Comparison of ENCODE assay signal across 13 cellular contexts in genomic region chr11:118938491-118939411, GRCh38. TPM values are rescaled to one million over a fixed set of nuclear protein-coding genes. Genes with fewer than 3 reads are reported as not detected.
DNase-seq lines count a peak whose midpoint lies in the region; ATAC-seq, FAIRE-seq and TF ChIP-seq lines count a peak whose summit lies in the region.
"Had no signal": no experiment of that assay in that cellular context is flagged by ENCODE, and none has a peak within 500 bp of the region (broad histone marks: within the 10 kb centered on the region; RNA-seq: fewer than 3 reads in every experiment).

No MANE protein-coding gene starts in this region.

- no peaks in the 10 kb centered on the region for H3K9me3 Mint-ChIP-seq in activated CD8-positive, alpha-beta T cell treated with anti-CD3 and anti-CD28 coated beads for 36 hours

- ATAC-seq in HepG2 (peak; percentile 66), right lobe of liver (no peak), heart right ventricle (no peak)
- no peak for ATAC-seq in activated CD8-positive, alpha-beta T cell treated with anti-CD3 and anti-CD28 coated beads for 36 hours
- ATAC-seq: body of pancreas had no signal

- peak; percentile 72 for DNase-seq in HepG2 (ENCODE audit: low spot score)
- no peak for DNase-seq in right lobe of liver
- DNase-seq in activated CD8-positive, alpha-beta T cell treated with anti-CD3 and anti-CD28 coated beads for 36 hours: no peak
- DNase-seq in islet precursor cell: peak; percentile 72
- peak; percentile 60 for DNase-seq in urothelium cell line (ENCODE audit: low spot score)
- DNase-seq in AML-193 (lab: John Stamatoyannopoulos, UW): no peak
- DNase-seq in heart right ventricle: no peak
- no peak for DNase-seq in SIG-M5 (lab: John Stamatoyannopoulos, UW)
- DNase-seq: body of pancreas, foreskin melanocyte, midbrain, NCI-H1694 treated with DMSO at 0.1 percent for 48 hours, RPMI8226 had no signal

- no peak for TF ChIP-seq EP300 in HepG2 (IDR thresholded peaks at IDR 0.05; ENCODE audit: low read depth in 2 of 2, low read length in 2 of 2)
- TF ChIP-seq EP300 in HepG2 (CRISPR knock-in tag; IDR thresholded peaks at IDR 0.05; ENCODE audit: borderline replicate concordance): no peak

- POLR2A ChIA-PET in HepG2 (lab: Yijun Ruan, JAX): no interaction called here
- POLR2A ChIA-PET in activated CD8-positive, alpha-beta T cell treated with anti-CD3 and anti-CD28 coated beads for 36 hours (lab: Charles Lee): interaction anchor here (1.0 to 2.9 kb wide), 4 partner anchors 9 to 146 kb away, joined by 3 to 32 read pairs (median 4); partner anchors contain the start of gene BCL9L

- H3K27ac ChIP-seq in HepG2 (ENCODE audit: extremely low read length, insufficient read depth, low read length) (no peak overlapping the region), right lobe of liver (no peak overlapping the region), heart right ventricle (no peak overlapping the region)
- H3K27ac ChIP-seq: body of pancreas had no signal

- no peak for TF ChIP-seq CTCF in HepG2 (CRISPR knock-in tag; IDR thresholded peaks at IDR 0.05)
- TF ChIP-seq CTCF in right lobe of liver (IDR thresholded peaks at IDR 0.05): no peak
- no peak for TF ChIP-seq CTCF in activated CD8-positive, alpha-beta T cell treated with anti-CD3 and anti-CD28 coated beads for 36 hours (IDR thresholded peaks at IDR 0.05)
- no peak for TF ChIP-seq CTCF in heart right ventricle (IDR thresholded peaks at IDR 0.05)

- no peak overlapping the region for H3K4me2 ChIP-seq in HepG2 (ENCODE audit: low read depth, low read length)

- CTCF ChIA-PET in HepG2 (lab: Yijun Ruan, JAX; ENCODE audit: low intra/inter-chr PET ratio, low total read pairs): no interaction called here
- CTCF ChIA-PET in activated CD8-positive, alpha-beta T cell treated with anti-CD3 and anti-CD28 coated beads for 36 hours (lab: Charles Lee): interaction anchor here (1.1 to 2.9 kb wide), 5 partner anchors 10 to 249 kb away, joined by 3 to 37 read pairs (median 3); no protein-coding TSS in a partner anchor

- no peaks in the 10 kb centered on the region for H4K20me1 ChIP-seq in HepG2 (ENCODE audit: insufficient read depth, low read length)

- no peaks in the 10 kb centered on the region for H3K36me3 ChIP-seq in HepG2 (replicated peaks in 1 of 2; ENCODE audit: control insufficient read depth in 1 of 2, insufficient read depth in 2 of 2, low read length in 2 of 2)
- no peaks in the 10 kb centered on the region for H3K36me3 ChIP-seq in right lobe of liver
- no peaks in the 10 kb centered on the region for H3K36me3 ChIP-seq in heart right ventricle

- no peaks in the 10 kb centered on the region for H3K27me3 Mint-ChIP-seq in activated CD8-positive, alpha-beta T cell treated with anti-CD3 and anti-CD28 coated beads for 36 hours

- BruUV-seq in HepG2 (replicated peaks; lab: Mats Ljungman, UMichigan): no TSS peak

- WGBS in HepG2 (ENCODE audit: low lambda C conversion rate): 12% methylated on average over 11 of the region's 11 CpGs
- WGBS in right lobe of liver (ENCODE audit: insufficient coverage, low coverage, low lambda C conversion rate, missing lambda C conversion rate): 49% methylated on average over 8 of the region's 11 CpGs
- 76 to 79% methylated on average over 11 of the region's 11 CpGs for WGBS in heart right ventricle, 2 donors

- no peaks in the 10 kb centered on the region for H3K79me2 ChIP-seq in HepG2 (ENCODE audit: insufficient read depth, low read length)

- peaks cover 39% of the 10 kb centered on the region for H3K4me1 Mint-ChIP-seq in activated CD8-positive, alpha-beta T cell treated with anti-CD3 and anti-CD28 coated beads for 36 hours (ENCODE audit: low read depth)

- no peak overlapping the region for H3K4me3 Mint-ChIP-seq in activated CD8-positive, alpha-beta T cell treated with anti-CD3 and anti-CD28 coated beads for 36 hours

- H3K4me3 ChIP-seq in HepG2 (replicated peaks in 1 of 3; ENCODE audit: insufficient read depth in 1 of 3, low read depth in 2 of 3, low read length in 3 of 3) (no peak overlapping the region), right lobe of liver (no peak overlapping the region), heart right ventricle (no peak overlapping the region)
- H3K4me3 ChIP-seq: body of pancreas had no signal

- in situ Hi-C loops in HepG2 (cut with HindIII; ENCODE audit: extremely low pct_ligation_motif_present, low pct_unique_long_range_greater_than_20kb): no loop called here

- peak overlapping the region; percentile 1 for H3K27ac Mint-ChIP-seq in activated CD8-positive, alpha-beta T cell treated with anti-CD3 and anti-CD28 coated beads for 36 hours

- TF ChIP-seq POLR2A in HepG2 (IDR thresholded peaks at IDR 0.05; ENCODE audit: insufficient read depth in 1 of 2, low read depth in 2 of 2, low read length in 2 of 2) (no peak), right lobe of liver (IDR thresholded peaks at IDR 0.05) (no peak)

- H3K27me3 ChIP-seq in HepG2 (ENCODE audit: control insufficient read depth in 1 of 2, insufficient read depth in 2 of 2, low read length in 2 of 2) (peaks cover 0 to 19% of the 10 kb centered on the region in 2 experiments; a peak in 2 of 5 replicates), right lobe of liver (no peaks in the 10 kb centered on the region), heart right ventricle (peaks cover 0 to 9% (median 4%) of the 10 kb centered on the region in 7 donors)
- H3K27me3 ChIP-seq: body of pancreas had no signal

- intact Hi-C loops in HepG2 (cut with micrococcal nuclease; ENCODE audit: unreplicated experiment) (no loop called here), right lobe of liver (cut with DNase I) (no loop called here), heart right ventricle (cut with DNase I) (loop anchor here in 4 of 10 donors (5.0 to 10.0 kb wide), 4 partner anchors 36 to 144 kb away; partner anchors contain the start of gene DDX6 (in 1 of the 4))
- intact Hi-C loops in activated CD8-positive, alpha-beta T cell treated with anti-CD3 and anti-CD28 coated beads for 36 hours (cut with micrococcal nuclease): no loop called here

- no peak for TF ChIP-seq RAD21 in HepG2 (CRISPR knock-in tag; IDR thresholded peaks at IDR 0.05)

- H2AFZ ChIP-seq in HepG2 (ENCODE audit: low read length): no peak overlapping the region

- FAIRE-seq in HepG2 (lab: Jason Lieb, UNC) (no peak), urothelium cell line (lab: Jason Lieb, UNC) (peak; percentile 61)

- H3K9me3 ChIP-seq in HepG2 (ENCODE audit: low read length): no peaks in the 10 kb centered on the region
- no peaks in the 10 kb centered on the region for H3K9me3 ChIP-seq in right lobe of liver
- H3K9me3 ChIP-seq in heart right ventricle: no peaks in the 10 kb centered on the region
- H3K9me3 ChIP-seq: body of pancreas had no signal

- H3K4me1 ChIP-seq in HepG2 (ENCODE audit: insufficient read depth, low read length) (peaks cover 32% of the 10 kb centered on the region), right lobe of liver (no peaks in the 10 kb centered on the region), heart right ventricle (peaks cover 0 to 13% (median 3%) of the 10 kb centered on the region in 9 donors)

- H3K9ac ChIP-seq in HepG2 (ENCODE audit: insufficient read depth, low read depth, low read length): no peak overlapping the region

- no peaks in the 10 kb centered on the region for H3K36me3 Mint-ChIP-seq in activated CD8-positive, alpha-beta T cell treated with anti-CD3 and anti-CD28 coated beads for 36 hours (ENCODE audit: low read depth)

RNA-seq across cellular contexts. Expression of gene BCL9L, which starts 13.0 kb away (rescaled TPM):
- total RNA-seq in HepG2 (2016; rRNA removed; fragmentation: Illumina TruSeq; extraction: Trizol): 3.7 and 5.5 TPM in 2 replicates
- 1.4 and 2.2 TPM in 2 replicates for total RNA-seq in HepG2 (2016; cell fraction: cytosol; rRNA removed; fragmentation: Illumina TruSeq; extraction: Trizol; ENCODE audit: low read depth)
- total RNA-seq in HepG2 (2016; cell fraction: insoluble cytoplasmic fraction; rRNA removed; fragmentation: Illumina TruSeq; extraction: Trizol): 3.5 and 4.0 TPM in 2 replicates
- 3.8 and 4.9 TPM in 2 replicates for total RNA-seq in HepG2 (2016; cell fraction: membrane; rRNA removed; fragmentation: Illumina TruSeq; extraction: Trizol)
- total RNA-seq in HepG2 (2016; cell fraction: nucleus; rRNA removed; fragmentation: Illumina TruSeq; extraction: Trizol): 9.3 and 12.2 TPM in 2 replicates
- 4.1 and 4.5 TPM in 2 replicates for polyA plus RNA-seq in HepG2 (2011; rRNA removed)
- polyA plus RNA-seq in HepG2 (2011; cell fraction: cytosol; rRNA removed): 1.1 and 1.9 TPM in 2 replicates
- polyA plus RNA-seq in HepG2 (2011; cell fraction: nucleus; rRNA removed): 7.0 and 13.4 TPM in 2 replicates
- 10.4 and 11.2 TPM in 2 replicates for polyA plus RNA-seq in HepG2 (2012)
- 0.58 and 0.67 TPM in 2 replicates for polyA plus RNA-seq in HepG2 (2016; cell fraction: cytosol; fragmentation: Illumina TruSeq; extraction: Trizol; ENCODE audit: low read depth)
- 9.7 and 15.0 TPM in 2 replicates for polyA plus RNA-seq in HepG2 (2016; cell fraction: insoluble cytoplasmic fraction; fragmentation: Illumina TruSeq; extraction: Trizol; ENCODE audit: low read depth)
- polyA plus RNA-seq in HepG2 (2016; cell fraction: membrane; fragmentation: Illumina TruSeq; extraction: Trizol; ENCODE audit: low read depth): 1.5 and 1.9 TPM in 2 replicates
- 21.7 and 33.9 TPM in 2 replicates for polyA plus RNA-seq in HepG2 (2016; cell fraction: nucleus; fragmentation: Illumina TruSeq; extraction: Trizol; ENCODE audit: insufficient read depth, low read depth)
- polyA minus RNA-seq in HepG2 (2011; rRNA and poly(A)+ RNA removed; ENCODE audit: low replicate concordance): 4.8 and 11.8 TPM in 2 replicates
- 6.2 and 6.8 TPM in 2 replicates for polyA minus RNA-seq in HepG2 (2011; cell fraction: cytosol; rRNA and poly(A)+ RNA removed)
- polyA minus RNA-seq in HepG2 (2011; cell fraction: nucleus; rRNA and poly(A)+ RNA removed): 5.5 and 6.5 TPM in 2 replicates
- 10 to 100 TPM; 10.2 to 22.5 (median 19.8) TPM for total RNA-seq in right lobe of liver
- total RNA-seq in activated CD8-positive, alpha-beta T cell treated with anti-CD3 and anti-CD28 coated beads for 36 hours: 10 to 100 TPM; 35.9 to 38.8 TPM
- 10 to 100 TPM; 29.4 to 57.7 (median 40.8) TPM for total RNA-seq in heart right ventricle
- polyA plus RNA-seq in heart right ventricle: 10 to 100 TPM; 24.0 to 24.2 TPM

RNA-seq across cellular contexts. Expression of gene UPK2, which starts 17.3 kb away (rescaled TPM):
- not detected in 2 replicates for total RNA-seq in HepG2 (2016; rRNA removed; fragmentation: Illumina TruSeq; extraction: Trizol)
- not detected in 2 replicates for total RNA-seq in HepG2 (2016; cell fraction: cytosol; rRNA removed; fragmentation: Illumina TruSeq; extraction: Trizol; ENCODE audit: low read depth)
- not detected in 2 replicates for total RNA-seq in HepG2 (2016; cell fraction: insoluble cytoplasmic fraction; rRNA removed; fragmentation: Illumina TruSeq; extraction: Trizol)
- total RNA-seq in HepG2 (2016; cell fraction: membrane; rRNA removed; fragmentation: Illumina TruSeq; extraction: Trizol): not detected in 2 replicates
- total RNA-seq in HepG2 (2016; cell fraction: nucleus; rRNA removed; fragmentation: Illumina TruSeq; extraction: Trizol): not detected in 2 replicates
- polyA plus RNA-seq in HepG2 (2011; rRNA removed): not detected in 2 replicates
- polyA plus RNA-seq in HepG2 (2011; cell fraction: cytosol; rRNA removed): not detected in 2 replicates
- not detected in 2 replicates for polyA plus RNA-seq in HepG2 (2011; cell fraction: nucleus; rRNA removed)
- not detected in 2 replicates for polyA plus RNA-seq in HepG2 (2012)
- not detected in 2 replicates for polyA plus RNA-seq in HepG2 (2016; cell fraction: cytosol; fragmentation: Illumina TruSeq; extraction: Trizol; ENCODE audit: low read depth)
- polyA plus RNA-seq in HepG2 (2016; cell fraction: insoluble cytoplasmic fraction; fragmentation: Illumina TruSeq; extraction: Trizol; ENCODE audit: low read depth): not detected in 2 replicates
- polyA plus RNA-seq in HepG2 (2016; cell fraction: membrane; fragmentation: Illumina TruSeq; extraction: Trizol; ENCODE audit: low read depth): not detected in 2 replicates
- polyA plus RNA-seq in HepG2 (2016; cell fraction: nucleus; fragmentation: Illumina TruSeq; extraction: Trizol; ENCODE audit: insufficient read depth, low read depth): not detected in 2 replicates
- polyA minus RNA-seq in HepG2 (2011; rRNA and poly(A)+ RNA removed; ENCODE audit: low replicate concordance): not detected in 2 replicates
- not detected in 2 replicates for polyA minus RNA-seq in HepG2 (2011; cell fraction: cytosol; rRNA and poly(A)+ RNA removed)
- not detected in 2 replicates for polyA minus RNA-seq in HepG2 (2011; cell fraction: nucleus; rRNA and poly(A)+ RNA removed)
- total RNA-seq in right lobe of liver: not detected
- 1 to 10 TPM; 1.5 to 2.2 TPM for total RNA-seq in activated CD8-positive, alpha-beta T cell treated with anti-CD3 and anti-CD28 coated beads for 36 hours
- not detected for total RNA-seq in heart right ventricle
- under 1 TPM in 1 of 2 donors, not detected in 1; 0.04 TPM for polyA plus RNA-seq in heart right ventricle
- total RNA-seq: body of pancreas had no signal

RNA-seq across cellular contexts. Expression of gene FOXR1, which starts 32.8 kb away (rescaled TPM):
- not detected in 2 replicates for total RNA-seq in HepG2 (2016; rRNA removed; fragmentation: Illumina TruSeq; extraction: Trizol)
- total RNA-seq in HepG2 (2016; cell fraction: cytosol; rRNA removed; fragmentation: Illumina TruSeq; extraction: Trizol; ENCODE audit: low read depth): not detected in 2 replicates
- total RNA-seq in HepG2 (2016; cell fraction: insoluble cytoplasmic fraction; rRNA removed; fragmentation: Illumina TruSeq; extraction: Trizol): not detected in 2 replicates
- total RNA-seq in HepG2 (2016; cell fraction: membrane; rRNA removed; fragmentation: Illumina TruSeq; extraction: Trizol): not detected in 2 replicates
- total RNA-seq in HepG2 (2016; cell fraction: nucleus; rRNA removed; fragmentation: Illumina TruSeq; extraction: Trizol): not detected in 2 replicates
- not detected in 2 replicates for polyA plus RNA-seq in HepG2 (2011; rRNA removed)
- polyA plus RNA-seq in HepG2 (2011; cell fraction: cytosol; rRNA removed): not detected in 2 replicates
- polyA plus RNA-seq in HepG2 (2011; cell fraction: nucleus; rRNA removed): not detected in 2 replicates
- not detected in 2 replicates for polyA plus RNA-seq in HepG2 (2012)
- polyA plus RNA-seq in HepG2 (2016; cell fraction: cytosol; fragmentation: Illumina TruSeq; extraction: Trizol; ENCODE audit: low read depth): not detected in 2 replicates
- not detected in 2 replicates for polyA plus RNA-seq in HepG2 (2016; cell fraction: insoluble cytoplasmic fraction; fragmentation: Illumina TruSeq; extraction: Trizol; ENCODE audit: low read depth)
- not detected in 2 replicates for polyA plus RNA-seq in HepG2 (2016; cell fraction: membrane; fragmentation: Illumina TruSeq; extraction: Trizol; ENCODE audit: low read depth)
- not detected in 2 replicates for polyA plus RNA-seq in HepG2 (2016; cell fraction: nucleus; fragmentation: Illumina TruSeq; extraction: Trizol; ENCODE audit: insufficient read depth, low read depth)
- polyA minus RNA-seq in HepG2 (2011; rRNA and poly(A)+ RNA removed; ENCODE audit: low replicate concordance): not detected in 2 replicates
- not detected in 2 replicates for polyA minus RNA-seq in HepG2 (2011; cell fraction: cytosol; rRNA and poly(A)+ RNA removed)
- polyA minus RNA-seq in HepG2 (2011; cell fraction: nucleus; rRNA and poly(A)+ RNA removed): not detected in 2 replicates
- total RNA-seq in right lobe of liver: not detected
- not detected for total RNA-seq in activated CD8-positive, alpha-beta T cell treated with anti-CD3 and anti-CD28 coated beads for 36 hours
- total RNA-seq in heart right ventricle: not detected
- polyA plus RNA-seq in heart right ventricle: not detected
- total RNA-seq: body of pancreas had no signal

RNA-seq across cellular contexts. Expression of gene CXCR5, which starts 55.1 kb away (rescaled TPM):
- total RNA-seq in HepG2 (2016; rRNA removed; fragmentation: Illumina TruSeq; extraction: Trizol): not detected in 2 replicates
- total RNA-seq in HepG2 (2016; cell fraction: cytosol; rRNA removed; fragmentation: Illumina TruSeq; extraction: Trizol; ENCODE audit: low read depth): not detected in 2 replicates
- total RNA-seq in HepG2 (2016; cell fraction: insoluble cytoplasmic fraction; rRNA removed; fragmentation: Illumina TruSeq; extraction: Trizol): not detected in 2 replicates
- not detected in 2 replicates for total RNA-seq in HepG2 (2016; cell fraction: membrane; rRNA removed; fragmentation: Illumina TruSeq; extraction: Trizol)
- total RNA-seq in HepG2 (2016; cell fraction: nucleus; rRNA removed; fragmentation: Illumina TruSeq; extraction: Trizol): not detected in 2 replicates
- not detected in 2 replicates for polyA plus RNA-seq in HepG2 (2011; rRNA removed)
- polyA plus RNA-seq in HepG2 (2011; cell fraction: cytosol; rRNA removed): not detected in 2 replicates
- polyA plus RNA-seq in HepG2 (2011; cell fraction: nucleus; rRNA removed): not detected in 2 replicates
- not detected in 2 replicates for polyA plus RNA-seq in HepG2 (2012)
- not detected in 2 replicates for polyA plus RNA-seq in HepG2 (2016; cell fraction: cytosol; fragmentation: Illumina TruSeq; extraction: Trizol; ENCODE audit: low read depth)
- polyA plus RNA-seq in HepG2 (2016; cell fraction: insoluble cytoplasmic fraction; fragmentation: Illumina TruSeq; extraction: Trizol; ENCODE audit: low read depth): not detected in 2 replicates
- not detected in 2 replicates for polyA plus RNA-seq in HepG2 (2016; cell fraction: membrane; fragmentation: Illumina TruSeq; extraction: Trizol; ENCODE audit: low read depth)
- polyA plus RNA-seq in HepG2 (2016; cell fraction: nucleus; fragmentation: Illumina TruSeq; extraction: Trizol; ENCODE audit: insufficient read depth, low read depth): not detected in 2 replicates
- not detected in 2 replicates for polyA minus RNA-seq in HepG2 (2011; rRNA and poly(A)+ RNA removed; ENCODE audit: low replicate concordance)
- polyA minus RNA-seq in HepG2 (2011; cell fraction: cytosol; rRNA and poly(A)+ RNA removed): not detected in 2 replicates
- not detected in 2 replicates for polyA minus RNA-seq in HepG2 (2011; cell fraction: nucleus; rRNA and poly(A)+ RNA removed)
- total RNA-seq in right lobe of liver: under 1 TPM in 2 of 6 experiments, not detected in 4; 0.07 TPM
- total RNA-seq in activated CD8-positive, alpha-beta T cell treated with anti-CD3 and anti-CD28 coated beads for 36 hours: under 1 TPM; 0.60 to 0.92 TPM
- under 1 TPM in 1 of 10 donors, not detected in 9; 0.16 TPM for total RNA-seq in heart right ventricle
- under 1 TPM; 0.22 to 0.58 TPM for polyA plus RNA-seq in heart right ventricle
- total RNA-seq: body of pancreas had no signal

RNA-seq across cellular contexts. Expression of gene CENATAC, which starts 59.2 kb away (rescaled TPM):
- total RNA-seq in HepG2 (2016; rRNA removed; fragmentation: Illumina TruSeq; extraction: Trizol) (9.2 and 25.0 TPM in 2 replicates), right lobe of liver (10 to 100 TPM; 11.5 to 16.7 (median 13.0) TPM), heart right ventricle (10 to 100 TPM in 7 of 10 donors, 1 to 10 TPM in 3; 7.8 to 13.5 (median 11.3) TPM)
- 2.9 and 5.0 TPM in 2 replicates for total RNA-seq in HepG2 (2016; cell fraction: cytosol; rRNA removed; fragmentation: Illumina TruSeq; extraction: Trizol; ENCODE audit: low read depth)
- 10.8 and 23.9 TPM in 2 replicates for total RNA-seq in HepG2 (2016; cell fraction: insoluble cytoplasmic fraction; rRNA removed; fragmentation: Illumina TruSeq; extraction: Trizol)
- total RNA-seq in HepG2 (2016; cell fraction: membrane; rRNA removed; fragmentation: Illumina TruSeq; extraction: Trizol): 5.4 and 7.4 TPM in 2 replicates
- total RNA-seq in HepG2 (2016; cell fraction: nucleus; rRNA removed; fragmentation: Illumina TruSeq; extraction: Trizol): 39.0 and 46.3 TPM in 2 replicates
- polyA plus RNA-seq in HepG2 (2011; rRNA removed) (19.8 and 21.7 TPM in 2 replicates), heart right ventricle (10 to 100 TPM in 1 of 2 donors, 1 to 10 TPM in 1; 8.2 to 85.2 TPM)
- 3.7 and 4.9 TPM in 2 replicates for polyA plus RNA-seq in HepG2 (2011; cell fraction: cytosol; rRNA removed)
- polyA plus RNA-seq in HepG2 (2011; cell fraction: nucleus; rRNA removed): 56.4 and 56.7 TPM in 2 replicates
- 9.2 and 11.5 TPM in 2 replicates for polyA plus RNA-seq in HepG2 (2012)
- polyA plus RNA-seq in HepG2 (2016; cell fraction: cytosol; fragmentation: Illumina TruSeq; extraction: Trizol; ENCODE audit: low read depth): 3.9 and 4.7 TPM in 2 replicates
- polyA plus RNA-seq in HepG2 (2016; cell fraction: insoluble cytoplasmic fraction; fragmentation: Illumina TruSeq; extraction: Trizol; ENCODE audit: low read depth): 10.1 and 11.5 TPM in 2 replicates
- 4.1 and 4.4 TPM in 2 replicates for polyA plus RNA-seq in HepG2 (2016; cell fraction: membrane; fragmentation: Illumina TruSeq; extraction: Trizol; ENCODE audit: low read depth)
- 100 and 110 TPM in 2 replicates for polyA plus RNA-seq in HepG2 (2016; cell fraction: nucleus; fragmentation: Illumina TruSeq; extraction: Trizol; ENCODE audit: insufficient read depth, low read depth)
- 11.3 and 25.0 TPM in 2 replicates for polyA minus RNA-seq in HepG2 (2011; rRNA and poly(A)+ RNA removed; ENCODE audit: low replicate concordance)
- 4.2 and 4.6 TPM in 2 replicates for polyA minus RNA-seq in HepG2 (2011; cell fraction: cytosol; rRNA and poly(A)+ RNA removed)
- 45.4 and 51.7 TPM in 2 replicates for polyA minus RNA-seq in HepG2 (2011; cell fraction: nucleus; rRNA and poly(A)+ RNA removed)
- 10 to 100 TPM; 22.0 to 24.1 TPM for total RNA-seq in activated CD8-positive, alpha-beta T cell treated with anti-CD3 and anti-CD28 coated beads for 36 hours

Comparison
In these comparisons a context has a peak if more than half of its experiments do, and no peak if none do; other contexts are left out.
1. DNase-seq: peak in HepG2 (single experiment), islet precursor cell (single experiment) and urothelium cell line (single experiment); none in right lobe of liver (0 of 3), activated CD8-positive, alpha-beta T cell treated with anti-CD3 and anti-CD28 coated beads for 36 hours (single experiment), AML-193 (0 of 2), heart right ventricle (0 of 2) and SIG-M5 (single experiment).